8 cellular contexts compared by ENCODE assay signal in the genomic region with DNA sequence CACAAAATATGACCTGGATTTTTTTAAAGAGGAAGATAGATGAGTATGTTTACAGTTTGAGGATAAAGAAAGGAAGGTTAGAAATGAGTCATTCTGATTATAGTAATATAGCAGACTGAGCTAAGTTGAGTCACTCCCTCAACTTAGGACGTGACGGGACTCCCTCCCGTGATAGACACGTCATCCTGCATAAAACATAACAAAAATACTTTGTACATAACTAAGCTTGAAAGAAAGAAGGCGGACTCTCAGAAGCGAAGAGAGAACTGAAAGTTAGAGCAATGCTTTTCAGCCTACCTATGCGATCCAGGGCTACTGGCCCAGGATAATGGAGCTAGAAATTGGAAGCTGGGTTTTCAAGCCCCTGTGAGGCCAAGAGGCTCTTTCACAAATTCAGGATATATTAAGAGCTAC. TPM values are rescaled to one million over a fixed set of nuclear protein-coding genes. Genes with fewer than 3 reads are reported as not detected.
DNase-seq lines count a peak whose midpoint lies in the region; ATAC-seq and TF ChIP-seq lines count a peak whose summit lies in the region.

No MANE protein-coding gene starts in this region.

- H3K27me3 Mint-ChIP-seq in mesothelial cell of epicardium (ENCODE audit: low read depth) = no peaks in the 10 kb centered on the region

- H3K36me3 Mint-ChIP-seq in activated naive CD4-positive, alpha-beta T cell treated with anti-CD3 and anti-CD28 coated beads, Interleukin-2, amount 50 U/mL, for 72 hours = peaks cover 0 to 5% of the 10 kb centered on the region in 2 donors
- no peaks in the 10 kb centered on the region for H3K36me3 Mint-ChIP-seq in mesothelial cell of epicardium

- H3K4me1 ChIP-seq in vagina = no peaks in the 10 kb centered on the region

- peaks cover 5% of the 10 kb centered on the region for H3K4me1 Mint-ChIP-seq in mesothelial cell of epicardium

- in situ Hi-C loops in GM13976 (cut with MboI; ENCODE audit: low sequenced_read_pairs, unreplicated experiment) = loop anchor here (10.0 kb wide), 2 partner anchors 195 to 445 kb away; no protein-coding TSS in a partner anchor

- peak overlapping the region; percentile 17 for H3K27ac ChIP-seq in vagina

- TF ChIP-seq CTCF in GM13976 (IDR thresholded peaks at IDR 0.05; ENCODE audit: borderline replicate concordance, control extremely low read depth, extremely low read depth, insufficient read depth, missing control alignments) = no peak
- no peak for TF ChIP-seq CTCF in HFF-Myc (IDR thresholded peaks at IDR 0.05; ENCODE audit: low read depth, low read length, missing control alignments)
- TF ChIP-seq CTCF in mesothelial cell of epicardium (IDR thresholded peaks at IDR 0.05; ENCODE audit: unreplicated experiment) = no peak
- TF ChIP-seq CTCF in vagina (IDR thresholded peaks at IDR 0.05) = no peak

- no peak overlapping the region for H3K4me3 Mint-ChIP-seq in mesothelial cell of epicardium

- intact Hi-C loops in vagina (cut with DNase I) = no loop called here

- no peak for TF ChIP-seq POLR2A in vagina (IDR thresholded peaks at IDR 0.05)

- H3K27ac Mint-ChIP-seq in activated naive CD4-positive, alpha-beta T cell treated with anti-CD3 and anti-CD28 coated beads, Interleukin-2, amount 50 U/mL, for 72 hours = peak overlapping the region; percentile 90 to 97
- H3K27ac Mint-ChIP-seq in mesothelial cell of epicardium = peak overlapping the region; percentile 39

- peak; percentile 98 for ATAC-seq in activated naive CD4-positive, alpha-beta T cell treated with anti-CD3 and anti-CD28 coated beads, Interleukin-2, amount 50 U/mL, for 72 hours

- H3K9me3 Mint-ChIP-seq in activated naive CD4-positive, alpha-beta T cell treated with anti-CD3 and anti-CD28 coated beads, Interleukin-2, amount 50 U/mL, for 72 hours = peaks cover 0 to 4% of the 10 kb centered on the region in 2 donors
- no peaks in the 10 kb centered on the region for H3K9me3 Mint-ChIP-seq in mesothelial cell of epicardium

- DNase-seq in GM13976 (ENCODE audit: low spot score) (peak; percentile 77), HFF-Myc (ENCODE audit: extremely low read depth, low read depth) (peak; percentile 62), NOMO-1 (lab: John Stamatoyannopoulos, UW; ENCODE audit: unreplicated experiment in 2 of 2) (peak; percentile 22 to 84), mesothelial cell of epicardium (ENCODE audit: low spot score in 2 of 2, unreplicated experiment in 2 of 2) (no peak), vagina (ENCODE audit: extremely low spot score in 2 of 2) (no peak), COLO668 (lab: John Stamatoyannopoulos, UW; ENCODE audit: unreplicated experiment) (no peak), HUDEP-2 (lab: John Stamatoyannopoulos, UW; ENCODE audit: unreplicated experiment in 76 of 76) (no peak)
- DNase-seq in activated naive CD4-positive, alpha-beta T cell treated with anti-CD3 and anti-CD28 coated beads, Interleukin-2, amount 50 U/mL, for 72 hours (ENCODE audit: low spot score in 2 of 2) = peak in 1 of 2 donors; percentile 28

- no peaks in the 10 kb centered on the region for H3K27me3 ChIP-seq in vagina

- H3K4me3 ChIP-seq in HFF-Myc (replicated peaks; ENCODE audit: low read depth, low read length) = peak overlapping the region; percentile 21
- H3K4me3 ChIP-seq in vagina = no peak overlapping the region

- no peaks in the 10 kb centered on the region for H3K36me3 ChIP-seq in vagina

- H3K9me3 ChIP-seq in vagina = no peaks in the 10 kb centered on the region

RNA-seq across cellular contexts. Expression of gene DESI2, which starts 53.0 kb away (rescaled TPM):
- 10 to 100 TPM; 28.1 to 47.5 TPM for total RNA-seq in activated naive CD4-positive, alpha-beta T cell treated with anti-CD3 and anti-CD28 coated beads, Interleukin-2, amount 50 U/mL, for 72 hours
- total RNA-seq in mesothelial cell of epicardium (30.7 to 32.0 TPM (median 31.1 TPM) in 3 replicates), vagina (25.5 TPM)

Comparison
In these comparisons a context has a peak if more than half of its experiments do, and no peak if none do; other contexts are left out.
1. DNase-seq: peak in GM13976 (single experiment), HFF-Myc (single experiment) and NOMO-1 (2 of 2); none in mesothelial cell of epicardium (0 of 2), vagina (0 of 2), COLO668 (single experiment) and HUDEP-2 (0 of 76).